1 cellular context compared by ENCODE assay signal in the genomic region with DNA sequence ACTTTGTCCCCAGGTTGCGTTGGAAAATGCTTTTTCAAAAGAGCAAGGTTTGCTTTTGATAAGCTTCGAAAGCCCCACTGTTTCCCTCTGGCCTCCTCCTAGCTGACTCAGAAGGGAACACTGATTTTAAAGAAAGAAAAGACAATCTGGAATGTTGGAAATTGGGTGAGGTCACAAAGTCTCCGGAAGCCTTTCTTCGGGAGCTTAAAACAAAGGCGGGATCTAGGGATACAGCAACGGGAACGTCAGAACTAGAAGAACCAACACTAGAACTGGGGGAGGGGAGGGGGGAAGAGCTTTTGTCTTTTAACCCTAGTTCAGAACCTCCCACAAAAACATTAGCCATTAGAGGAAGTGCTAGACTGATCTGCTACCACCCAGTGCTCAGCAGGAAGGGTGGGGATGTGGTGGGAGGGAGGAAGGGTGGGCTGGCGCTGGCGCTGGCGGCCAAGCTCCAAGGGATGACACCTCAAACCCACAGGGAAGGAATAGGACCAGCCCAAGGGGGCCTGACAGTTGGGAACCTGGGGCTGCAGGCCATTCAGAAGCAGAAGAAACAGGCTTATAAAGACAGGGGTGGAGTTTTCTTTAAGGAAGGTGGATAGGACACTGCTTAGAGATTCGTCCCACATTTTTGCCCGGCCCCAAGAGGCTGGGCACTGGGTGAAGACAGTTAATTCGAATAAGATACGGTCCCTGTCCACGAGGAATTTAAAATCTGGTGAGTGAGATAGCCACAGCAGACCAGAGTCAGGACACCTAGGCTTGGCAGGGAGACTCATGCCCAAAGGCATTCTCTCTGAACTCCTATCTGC.
TF ChIP-seq lines count a peak whose summit lies in the region.

No MANE protein-coding gene starts in this region.

TF ChIP-seq in A549, 52 proteins besides CTCF, POLR2A, EP300 and RAD21 (continued from another document):
- peak; percentile 71; the same call in 1 of the 2 replicates for TF ChIP-seq MAZ (IDR thresholded peaks at IDR 0.05; ENCODE audit: borderline replicate concordance, low read depth, low read length)
- TF ChIP-seq POLR2AphosphoS2 (conservative IDR thresholded peaks at IDR 0.05; ENCODE audit: low read length): peak; percentile 96; the same call in 1 of the 2 replicates
- no peak for TF ChIP-seq NFE2L2 (conservative IDR thresholded peaks at IDR 0.05; ENCODE audit: low read length)
- TF ChIP-seq JUNB (IDR thresholded peaks at IDR 0.05): no peak
- 0 out of 2 replicates have a peak, but pooled peaks have one; percentile 49 for TF ChIP-seq HOXB5 (CRISPR knock-in tag; IDR thresholded peaks at IDR 0.05)
- TF ChIP-seq SREBF2 (IDR thresholded peaks at IDR 0.05): no peak
- peak; percentile 98 for TF ChIP-seq HOXA7 (CRISPR knock-in tag; IDR thresholded peaks at IDR 0.05)
- peak; percentile 21; the same call in 1 of the 2 replicates for TF ChIP-seq RFX5 (IDR thresholded peaks at IDR 0.05)
- TF ChIP-seq MAX (IDR thresholded peaks at IDR 0.05): peak; percentile 53
- TF ChIP-seq, protein P1, sequence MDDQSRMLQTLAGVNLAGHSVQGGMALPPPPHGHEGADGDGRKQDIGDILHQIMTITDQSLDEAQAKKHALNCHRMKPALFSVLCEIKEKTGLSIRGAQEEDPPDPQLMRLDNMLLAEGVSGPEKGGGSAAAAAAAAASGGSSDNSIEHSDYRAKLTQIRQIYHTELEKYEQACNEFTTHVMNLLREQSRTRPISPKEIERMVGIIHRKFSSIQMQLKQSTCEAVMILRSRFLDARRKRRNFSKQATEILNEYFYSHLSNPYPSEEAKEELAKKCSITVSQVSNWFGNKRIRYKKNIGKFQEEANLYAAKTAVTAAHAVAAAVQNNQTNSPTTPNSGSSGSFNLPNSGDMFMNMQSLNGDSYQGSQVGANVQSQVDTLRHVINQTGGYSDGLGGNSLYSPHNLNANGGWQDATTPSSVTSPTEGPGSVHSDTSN (IDR thresholded peaks at IDR 0.05): peak; percentile 90
- TF ChIP-seq, protein P2, sequence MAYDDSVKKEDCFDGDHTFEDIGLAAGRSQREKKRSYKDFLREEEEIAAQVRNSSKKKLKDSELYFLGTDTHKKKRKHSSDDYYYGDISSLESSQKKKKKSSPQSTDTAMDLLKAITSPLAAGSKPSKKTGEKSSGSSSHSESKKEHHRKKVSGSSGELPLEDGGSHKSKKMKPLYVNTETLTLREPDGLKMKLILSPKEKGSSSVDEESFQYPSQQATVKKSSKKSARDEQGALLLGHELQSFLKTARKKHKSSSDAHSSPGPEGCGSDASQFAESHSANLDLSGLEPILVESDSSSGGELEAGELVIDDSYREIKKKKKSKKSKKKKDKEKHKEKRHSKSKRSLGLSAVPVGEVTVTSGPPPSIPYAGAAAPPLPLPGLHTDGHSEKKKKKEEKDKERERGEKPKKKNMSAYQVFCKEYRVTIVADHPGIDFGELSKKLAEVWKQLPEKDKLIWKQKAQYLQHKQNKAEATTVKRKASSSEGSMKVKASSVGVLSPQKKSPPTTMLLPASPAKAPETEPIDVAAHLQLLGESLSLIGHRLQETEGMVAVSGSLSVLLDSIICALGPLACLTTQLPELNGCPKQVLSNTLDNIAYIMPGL (CRISPR knock-in tag; IDR thresholded peaks at IDR 0.05; ENCODE audit: borderline replicate concordance): peak; percentile 93
